Comparison of ENCODE assay signal across 31 cellular contexts in genomic region chr6:166440729-166441128, GRCh38.
"Had no signal": no experiment of that assay in that cellular context is flagged by ENCODE, and none has a peak within 500 bp of the region (broad histone marks: within the 10 kb centered on the region; RNA-seq: fewer than 3 reads in every experiment).

No MANE protein-coding gene starts in this region.

- H3K36me3 ChIP-seq: ovary, prostate gland, thoracic aorta had no signal

- H3K4me3 ChIP-seq: left lung, lower lobe of right lung, mucosa of descending colon, ovary, prostate gland, skin epidermis, suprapubic skin, thoracic aorta, tibial artery, upper lobe of right lung had no signal

- H3K27ac ChIP-seq: left lung, lower lobe of right lung, ovary, prostate gland, skin epidermis, suprapubic skin, thoracic aorta, tibial artery, upper lobe of right lung had no signal

- H3K9me3 ChIP-seq: left lung, lower lobe of right lung, mucosa of descending colon, ovary, prostate gland, suprapubic skin, thoracic aorta, tibial artery, upper lobe of right lung had no signal

- DNase-seq: hypothalamus; immature natural killer cell; kidney; left colon; left lung; lower lobe of right lung; mammary epithelial cell; mesendoderm; midbrain; mucosa of descending colon; naive thymus-derived CD4-positive, alpha-beta T cell; ovary; retina; right cardiac atrium; stimulated activated CD4-positive, alpha-beta T cell treated with anti-CD3 and anti-CD28 coated beads, Interleukin-12 subunit alpha, Interleukin-12 subunit beta, amount 100 ng/mL, for 4 hours; stimulated activated CD4-positive, alpha-beta T cell treated with anti-CD3 and anti-CD28 coated beads, Interleukin-15, amount 100 ng/mL, for 24 hours; stimulated activated CD4-positive, alpha-beta T cell treated with anti-CD3 and anti-CD28 coated beads, Interleukin-2, amount 100 ng/mL, for 24 hours; stimulated activated CD4-positive, alpha-beta T cell treated with anti-CD3 and anti-CD28 coated beads, Interleukin-4, amount 100 ng/mL, for 1 hour; stimulated activated naive CD4-positive, alpha-beta T cell; tibial artery; trophoblast cell had no signal

- H3K27me3 ChIP-seq: left lung, ovary, suprapubic skin, tibial artery, upper lobe of right lung had no signal

- FAIRE-seq: islet of Langerhans, kidney, urothelium cell line had no signal

- H3K4me1 ChIP-seq: prostate gland, tibial artery had no signal

- ATAC-seq: left colon; left lung; lower lobe of right lung; mucosa of descending colon; naive thymus-derived CD4-positive, alpha-beta T cell; natural killer cell treated with Interleukin-12 subunit alpha and Interleukin-12 subunit beta and Interleukin-15 and Interleukin-18, amount 100 ng/mL, for 72 hours; right cardiac atrium; sciatic nerve; stimulated activated effector memory CD8-positive, alpha-beta T cell treated with anti-CD3 and anti-CD28 coated beads, Interleukin-12 subunit alpha, Interleukin-12 subunit beta, amount 100 ng/mL, for 72 hours had no signal
